Comparison of ENCODE assay signal across 23 cellular contexts in genomic region chr11:117066959-117067358, GRCh38.
"Had no signal": no experiment of that assay in that cellular context is flagged by ENCODE, and none has a peak within 500 bp of the region (broad histone marks: within the 10 kb centered on the region; RNA-seq: fewer than 3 reads in every experiment).

No MANE protein-coding gene starts in this region.

- H3K4me3 Mint-ChIP-seq: activated CD4-positive, alpha-beta T cell treated with anti-CD3 and anti-CD28 coated beads for 36 hours; activated T-cell treated with anti-CD3 and anti-CD28 coated beads, Interleukin-2, amount 50 U/mL, for 72 hours; dendritic cell treated with granulocyte-macrophage colony-stimulating factor and Interleukin-4, amounts not matched to agents 40 ng/mL and 50 ng/mL, for 4 days; mesothelial cell of epicardium; natural killer cell had no signal

- H3K9me3 Mint-ChIP-seq: activated T-cell treated with anti-CD3 and anti-CD28 coated beads, Interleukin-2, amount 50 U/mL, for 72 hours; dendritic cell treated with granulocyte-macrophage colony-stimulating factor and Interleukin-4, amounts not matched to agents 40 ng/mL and 50 ng/mL, for 4 days; mesothelial cell of epicardium; natural killer cell had no signal

- H3K36me3 Mint-ChIP-seq: natural killer cell had no signal

- H3K27ac Mint-ChIP-seq: activated CD4-positive, alpha-beta T cell treated with anti-CD3 and anti-CD28 coated beads for 36 hours; activated naive CD4-positive, alpha-beta T cell treated with anti-CD3 and anti-CD28 coated beads, Interleukin-2, amount 50 U/mL, for 72 hours; activated T-cell treated with anti-CD3 and anti-CD28 coated beads, Interleukin-2, amount 50 U/mL, for 72 hours; dendritic cell treated with granulocyte-macrophage colony-stimulating factor and Interleukin-4, amounts not matched to agents 40 ng/mL and 50 ng/mL, for 4 days; mesothelial cell of epicardium had no signal

- H3K27me3 ChIP-seq: breast epithelium, left lung, ovary, right atrium auricular region, spleen, upper lobe of right lung had no signal

- H3K9me3 ChIP-seq: breast epithelium, left lung, ovary, psoas muscle, right atrium auricular region, spleen, upper lobe of right lung had no signal

- DNase-seq: activated CD4-positive, alpha-beta T cell treated with anti-CD3 and anti-CD28 coated beads for 36 hours; activated CD4-positive, alpha-beta T cell treated with anti-CD3 and anti-CD28 coated beads, Interleukin-2, amount 50 U/mL, for 48 hours; activated CD8-positive, alpha-beta memory T cell treated with anti-CD3 and anti-CD28 coated beads, Interleukin-2, amount 50 U/mL, for 48 hours; activated effector memory CD4-positive, alpha-beta T cell treated with anti-CD3 and anti-CD28 coated beads, Interleukin-2, amount 50 U/mL, for 16 hours; activated T-cell treated with anti-CD3 and anti-CD28 coated beads, Interleukin-2, amount 50 U/mL, for 72 hours; cerebellar nuclear complex; effector CD8-positive, alpha-beta T cell; erythroblast; left lung; natural killer cell; ovary; psoas muscle; spleen; stimulated activated CD4-positive, alpha-beta T cell treated with anti-CD3 and anti-CD28 coated beads, Interleukin-4, amount 100 ng/mL, for 1 hour; stimulated activated naive CD4-positive, alpha-beta T cell; T-helper 1 cell; T-helper 9 cell; upper lobe of right lung had no signal

- H3K4me3 ChIP-seq: breast epithelium, left lung, ovary, psoas muscle, right atrium auricular region, spleen, upper lobe of right lung had no signal

- H3K36me3 ChIP-seq: breast epithelium, left lung, ovary, right atrium auricular region, spleen, upper lobe of right lung had no signal

- ATAC-seq: activated CD4-positive, alpha-beta T cell treated with anti-CD3 and anti-CD28 coated beads for 36 hours; activated naive CD4-positive, alpha-beta T cell treated with anti-CD3 and anti-CD28 coated beads, Interleukin-2, amount 50 U/mL, for 72 hours; activated T-cell treated with anti-CD3 and anti-CD28 coated beads, Interleukin-2, amount 50 U/mL, for 72 hours; left lung; natural killer cell; psoas muscle; upper lobe of right lung had no signal

- H3K27me3 Mint-ChIP-seq: activated CD4-positive, alpha-beta T cell treated with anti-CD3 and anti-CD28 coated beads for 36 hours; dendritic cell treated with granulocyte-macrophage colony-stimulating factor and Interleukin-4, amounts not matched to agents 40 ng/mL and 50 ng/mL, for 4 days had no signal

- H3K27ac ChIP-seq: breast epithelium, left lung, ovary, psoas muscle, right atrium auricular region, spleen, upper lobe of right lung had no signal
